Comparison of ENCODE assay signal across 4 cellular contexts in genomic region chr16:3197694-3198333, GRCh38. TPM values are rescaled to one million over a fixed set of nuclear protein-coding genes. Genes with fewer than 3 reads are reported as not detected.
"Had no signal": no experiment of that assay in that cellular context is flagged by ENCODE, and none has a peak within 500 bp of the region (broad histone marks: within the 10 kb centered on the region; RNA-seq: fewer than 3 reads in every experiment).

No MANE protein-coding gene starts in this region.

RNA-seq across cellular contexts. Expression of gene OR1F1, which starts 9.8 kb away (rescaled TPM):
- total RNA-seq: HT-29, HT1080, IMR-90 had no signal
- polyA plus RNA-seq: IgD-negative memory B cell had no signal

RNA-seq across cellular contexts. Expression of gene MEFV, which starts 58.6 kb away (rescaled TPM):
- total RNA-seq: HT1080, IMR-90 had no signal
- polyA plus RNA-seq: IgD-negative memory B cell, IMR-90 had no signal
